In genomic region chr1:62725255-62725654, GRCh38 we compare ENCODE assay signal across 9 cellular contexts.
DNase-seq lines count a peak whose midpoint lies in the region; ATAC-seq and TF ChIP-seq lines count a peak whose summit lies in the region.
"Had no signal": no experiment of that assay in that cellular context is flagged by ENCODE, and none has a peak within 500 bp of the region (broad histone marks: within the 10 kb centered on the region; RNA-seq: fewer than 3 reads in every experiment).

No MANE protein-coding gene starts in this region.

- H3K27ac ChIP-seq in tibial artery: peak overlapping the region in 1 of 2 donors; percentile 44
- H3K27ac ChIP-seq: WERI-Rb-1 had no signal

- TF ChIP-seq CTCF in tibial artery (IDR thresholded peaks at IDR 0.05): no peak

- H3K9me3 ChIP-seq in tibial artery: no peaks in the 10 kb centered on the region

- intact Hi-C loops in tibial artery (cut with DNase I; ENCODE audit: low total_unique reads): no loop called here

- H3K36me3 ChIP-seq in tibial artery: no peaks in the 10 kb centered on the region
- H3K36me3 ChIP-seq: WERI-Rb-1 had no signal

- no peaks in the 10 kb centered on the region for H3K27me3 ChIP-seq in tibial artery

- peaks cover 0 to 32% (median 7%) of the 10 kb centered on the region in 4 donors for H3K4me1 ChIP-seq in tibial artery

- H3K4me3 ChIP-seq in tibial artery: peak overlapping the region; percentile 7 to 8

- DNase-seq in astrocyte of the hippocampus (ENCODE audit: low read depth, low spot score) (peak; percentile 53), hepatic stellate cell (ENCODE audit: low spot score) (peak; percentile 39), tibial artery (no peak), NCI-H2196 treated with DMSO at 0.1 percent for 48 hours (lab: John Stamatoyannopoulos, UW; ENCODE audit: unreplicated experiment) (no peak)
- DNase-seq: central memory CD4-positive, alpha-beta T cell; WERI-Rb-1 had no signal

- ATAC-seq in HG03432 (IDR thresholded peaks at IDR 0.05; ENCODE audit: unreplicated experiment): peak; percentile 40
- ATAC-seq in HG03139 (IDR thresholded peaks at IDR 0.05; ENCODE audit: unreplicated experiment): no peak
- no peak for ATAC-seq in GM18873 (IDR thresholded peaks at IDR 0.05; ENCODE audit: low FRiP score, unreplicated experiment)

Comparison
In these comparisons a context has a peak if more than half of its experiments do, and no peak if none do; other contexts are left out.
1. DNase-seq: peak in astrocyte of the hippocampus (single experiment) and hepatic stellate cell (single experiment); none in tibial artery (0 of 2) and NCI-H2196 treated with DMSO at 0.1 percent for 48 hours (single experiment).